ENCODE assay signal across 1 cellular context in genomic region chr9:133111461-133112360, GRCh38.
TF ChIP-seq lines count a peak whose summit lies in the region.

No MANE protein-coding gene starts in this region.

TF ChIP-seq in HEK293T, 16 proteins besides CTCF, POLR2A, EP300 and RAD21:
- TF ChIP-seq FOXA1 (IDR thresholded peaks at IDR 0.05): no peak
- no peak for TF ChIP-seq BHLHE40 (IDR thresholded peaks at IDR 0.05; ENCODE audit: borderline replicate concordance)
- TF ChIP-seq FOXM1 (IDR thresholded peaks at IDR 0.05; ENCODE audit: borderline replicate concordance): no peak
- no peak for TF ChIP-seq ZNF384 (IDR thresholded peaks at IDR 0.05)
- TF ChIP-seq LEF1 (IDR thresholded peaks at IDR 0.05; ENCODE audit: borderline replicate concordance): no peak
- no peak for TF ChIP-seq PKNOX1 (IDR thresholded peaks at IDR 0.05)
- no peak for TF ChIP-seq ELF4 (IDR thresholded peaks at IDR 0.05)
- no peak for TF ChIP-seq FOXK2 (IDR thresholded peaks at IDR 0.05)
- TF ChIP-seq ARNT (IDR thresholded peaks at IDR 0.05): no peak
- TF ChIP-seq CTBP1 (IDR thresholded peaks at IDR 0.05; ENCODE audit: borderline replicate concordance): no peak
- TF ChIP-seq L3MBTL2 (conservative IDR thresholded peaks at IDR 0.05): no peak
- TF ChIP-seq HDGF (IDR thresholded peaks at IDR 0.05; ENCODE audit: borderline replicate concordance): no peak
- TF ChIP-seq SP1 (IDR thresholded peaks at IDR 0.05): no peak
- no peak for TF ChIP-seq TARDBP (IDR thresholded peaks at IDR 0.05)
- TF ChIP-seq SUZ12 (IDR thresholded peaks at IDR 0.05): no peak
- no peak for TF ChIP-seq NFRKB (IDR thresholded peaks at IDR 0.05)
TF ChIP-seq in HEK293T: peak in this region for 0.
